Comparison of ENCODE assay signal across 11 cellular contexts in the genomic region with DNA sequence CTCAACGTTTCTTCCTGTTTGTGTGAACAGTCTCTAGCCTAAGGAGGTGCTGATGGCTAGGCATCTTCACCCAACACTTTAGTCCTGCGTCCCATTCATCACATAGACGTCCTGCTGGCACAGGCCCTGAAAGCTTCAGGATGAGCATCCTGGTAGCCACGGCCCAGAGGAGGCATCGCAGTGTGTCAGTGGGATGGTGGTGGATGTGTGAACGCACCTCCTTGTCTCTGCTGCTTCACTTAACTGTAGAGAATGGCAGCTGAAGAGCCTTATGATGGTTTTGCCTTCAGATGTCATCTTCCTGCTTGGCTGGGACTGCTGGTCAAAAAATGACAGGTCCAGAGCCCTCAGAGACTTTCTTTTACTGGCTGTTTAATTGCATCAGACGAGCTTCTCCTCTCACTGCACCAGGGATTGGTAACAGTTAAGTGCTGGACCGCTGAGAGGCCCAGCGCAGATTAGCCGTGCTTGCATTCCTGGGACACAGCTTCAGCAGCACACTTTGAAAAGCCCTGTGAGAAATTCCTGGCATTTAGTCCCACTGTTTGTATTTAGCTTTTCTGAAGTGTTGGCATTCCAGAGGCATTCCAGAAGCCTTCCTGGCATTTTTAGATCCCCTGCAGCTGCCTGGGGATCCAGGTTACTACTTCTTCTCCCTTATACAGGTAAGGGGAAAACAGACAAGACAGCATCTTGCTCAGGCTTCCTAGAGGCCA.
DNase-seq lines count a peak whose midpoint lies in the region; ATAC-seq, FAIRE-seq and TF ChIP-seq lines count a peak whose summit lies in the region.
"Had no signal": no experiment of that assay in that cellular context is flagged by ENCODE, and none has a peak within 500 bp of the region (broad histone marks: within the 10 kb centered on the region; RNA-seq: fewer than 3 reads in every experiment).

No MANE protein-coding gene starts in this region.

- no peaks in the 10 kb centered on the region for H3K4me1 Mint-ChIP-seq in natural killer cell treated with Interleukin-12 subunit alpha and Interleukin-12 subunit beta and Interleukin-15 and Interleukin-18, amount 100 ng/mL, for 72 hours (ENCODE audit: low read depth in 2 of 2)

- no peak for TF ChIP-seq POLR2A in thyroid gland (IDR thresholded peaks at IDR 0.05)

- no peak overlapping the region for H3K27ac Mint-ChIP-seq in natural killer cell treated with Interleukin-12 subunit alpha and Interleukin-12 subunit beta and Interleukin-15 and Interleukin-18, amount 100 ng/mL, for 72 hours

- H3K79me2 ChIP-seq in keratinocyte (ENCODE audit: control insufficient read depth, insufficient read depth, low read length) = no peaks in the 10 kb centered on the region

- H3K4me3 ChIP-seq in choroid plexus epithelial cell (ENCODE audit: low read depth, low read length) (no peak overlapping the region), keratinocyte (ENCODE audit: control insufficient read depth in 2 of 3, extremely low read depth in 1 of 3, insufficient read depth in 2 of 3, low read depth in 1 of 3, low read length in 3 of 3) (no peak overlapping the region), thyroid gland (replicated peaks in 1 of 3) (no peak overlapping the region)
- H3K4me3 ChIP-seq: adrenal gland, GM12878 had no signal

- H3K9me3 ChIP-seq in keratinocyte (ENCODE audit: control insufficient read depth, low read depth, low read length) (no peaks in the 10 kb centered on the region), thyroid gland (no peaks in the 10 kb centered on the region)
- H3K9me3 ChIP-seq: adrenal gland had no signal

- peaks cover 4% of the 10 kb centered on the region for H3K9me1 ChIP-seq in keratinocyte (ENCODE audit: control insufficient read depth, extremely low read depth, insufficient read depth, low read length)

- H3K36me3 ChIP-seq in keratinocyte (ENCODE audit: control insufficient read depth in 2 of 2, extremely low read depth in 1 of 2, insufficient read depth in 2 of 2, low read length in 2 of 2) = peaks cover 0 to 2% of the 10 kb centered on the region in 2 experiments
- no peaks in the 10 kb centered on the region for H3K36me3 ChIP-seq in thyroid gland
- H3K36me3 ChIP-seq: adrenal gland had no signal

- dilution Hi-C loops in keratinocyte (cut with MboI; ENCODE audit: extremely low pct_ligation_motif_present, low sequenced_read_pairs) = no loop called here

- H3K4me2 ChIP-seq in keratinocyte (ENCODE audit: control insufficient read depth, extremely low read depth, insufficient read depth, low read depth, low read length) = no peak overlapping the region

- WGBS in thyroid gland, 2 donors = 66 to 68% methylated on average over 10 of the region's 10 CpGs

- no peaks in the 10 kb centered on the region for H3K36me3 Mint-ChIP-seq in natural killer cell treated with Interleukin-12 subunit alpha and Interleukin-12 subunit beta and Interleukin-15 and Interleukin-18, amount 100 ng/mL, for 72 hours

- no peaks in the 10 kb centered on the region for H3K27me3 ChIP-seq in keratinocyte (ENCODE audit: control insufficient read depth, extremely low read depth, insufficient read depth, low read length)
- H3K27me3 ChIP-seq in thyroid gland = no peaks in the 10 kb centered on the region
- H3K27me3 ChIP-seq: adrenal gland had no signal

- intact Hi-C loops in thyroid gland (cut with DNase I) = no loop called here

- H3K4me1 ChIP-seq in keratinocyte (ENCODE audit: control insufficient read depth, extremely low read depth, insufficient read depth, low read length) (peaks cover 8% of the 10 kb centered on the region), thyroid gland (peaks cover 12 to 19% of the 10 kb centered on the region in 2 donors)

- no peaks in the 10 kb centered on the region for H4K20me1 ChIP-seq in keratinocyte (ENCODE audit: control insufficient read depth, extremely low read depth, insufficient read depth, low read length)

- H2AFZ ChIP-seq in keratinocyte (ENCODE audit: control insufficient read depth, low read length) = no peak overlapping the region

- ATAC-seq in natural killer cell treated with Interleukin-12 subunit alpha and Interleukin-12 subunit beta and Interleukin-15 and Interleukin-18, amount 100 ng/mL, for 72 hours = no peak
- ATAC-seq: GM12878 had no signal

- no peak overlapping the region for H3K4me3 Mint-ChIP-seq in natural killer cell treated with Interleukin-12 subunit alpha and Interleukin-12 subunit beta and Interleukin-15 and Interleukin-18, amount 100 ng/mL, for 72 hours

- no peak overlapping the region for H3K9ac ChIP-seq in keratinocyte (ENCODE audit: control insufficient read depth, extremely low read depth, insufficient read depth, low read length)

- TF ChIP-seq CTCF in choroid plexus epithelial cell (conservative IDR thresholded peaks at IDR 0.05; ENCODE audit: low read depth, low read length) (no peak), keratinocyte (optimal IDR thresholded peaks at IDR 0.05 in 1 of 3, IDR thresholded peaks at IDR 0.05 in 1 of 3, conservative IDR thresholded peaks at IDR 0.05 in 1 of 3; ENCODE audit: extremely low read depth in 1 of 3, insufficient read depth in 2 of 3, low read length in 3 of 3) (no peak), thyroid gland (IDR thresholded peaks at IDR 0.05) (no peak)

- DNase-seq in HT1080 (ENCODE audit: low read depth) (peak; percentile 44), choroid plexus epithelial cell (ENCODE audit: low read depth) (peak; percentile 75), keratinocyte (ENCODE audit: low read depth, low spot score) (no peak), thyroid gland (peak; percentile 43 to 65), GM19238 (ENCODE audit: insufficient read length, low spot score) (no peak), caudate nucleus (lab: John Stamatoyannopoulos, UW) (no peak)
- no peak for DNase-seq in natural killer cell treated with Interleukin-12 subunit alpha and Interleukin-12 subunit beta and Interleukin-15 and Interleukin-18, amount 100 ng/mL, for 72 hours (ENCODE audit: low spot score)
- DNase-seq: adrenal gland; NCI-H774; stimulated activated naive CD8-positive, alpha-beta T cell treated with anti-CD3 and anti-CD28 coated beads, Interleukin-15, Interleukin-2, amounts not matched to agents 100 U/mL and 50 U/mL, for 24 hours had no signal

- peak; percentile 13 for FAIRE-seq in keratinocyte (lab: Jason Lieb, UNC)
- FAIRE-seq: GM12878 had no signal

- no peaks in the 10 kb centered on the region for H3K27me3 Mint-ChIP-seq in natural killer cell treated with Interleukin-12 subunit alpha and Interleukin-12 subunit beta and Interleukin-15 and Interleukin-18, amount 100 ng/mL, for 72 hours

- H3K27ac ChIP-seq in keratinocyte (ENCODE audit: control insufficient read depth, insufficient read depth, low read length) (no peak overlapping the region), thyroid gland (no peak overlapping the region), caudate nucleus (ENCODE audit: low read depth, low read length) (no peak overlapping the region)
- H3K27ac ChIP-seq: adrenal gland had no signal

- H3K9me3 Mint-ChIP-seq in natural killer cell treated with Interleukin-12 subunit alpha and Interleukin-12 subunit beta and Interleukin-15 and Interleukin-18, amount 100 ng/mL, for 72 hours = no peaks in the 10 kb centered on the region

Comparison
In these comparisons a context has a peak if more than half of its experiments do, and no peak if none do; other contexts are left out.
1. DNase-seq: peak in HT1080 (single experiment), choroid plexus epithelial cell (single experiment) and thyroid gland (2 of 2); none in keratinocyte (single experiment), GM19238 (single experiment), natural killer cell treated with Interleukin-12 subunit alpha and Interleukin-12 subunit beta and Interleukin-15 and Interleukin-18, amount 100 ng/mL, for 72 hours (single experiment) and caudate nucleus (0 of 61).